Comparison of ENCODE assay signal across 27 cellular contexts in the genomic region with DNA sequence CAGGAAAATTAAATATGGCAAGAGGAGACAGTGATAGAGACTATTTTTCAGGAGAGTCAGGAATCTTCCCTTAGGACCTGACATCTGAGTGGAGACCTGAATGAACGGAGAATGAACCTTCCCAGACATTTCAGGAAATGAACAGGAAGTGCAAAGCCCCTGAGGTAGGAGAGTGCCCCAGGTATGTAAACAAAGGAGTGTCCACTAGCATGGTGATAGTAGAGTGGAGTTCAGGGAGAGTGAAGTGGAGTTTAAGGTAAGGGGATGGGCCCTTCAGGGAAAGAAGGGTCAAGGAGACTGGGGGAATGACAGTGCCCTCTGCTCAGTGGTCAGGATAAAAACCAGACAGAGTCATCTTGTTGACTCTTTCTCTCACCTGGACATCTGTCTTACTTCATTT. TPM values are rescaled to one million over a fixed set of nuclear protein-coding genes. Genes with fewer than 3 reads are reported as not detected.
"Had no signal": no experiment of that assay in that cellular context is flagged by ENCODE, and none has a peak within 500 bp of the region (broad histone marks: within the 10 kb centered on the region; RNA-seq: fewer than 3 reads in every experiment).

No MANE protein-coding gene starts in this region.

- ATAC-seq: heart right ventricle; left ventricle myocardium superior; natural killer cell treated with Interleukin-12 subunit alpha and Interleukin-12 subunit beta and Interleukin-15 and Interleukin-18, amount 100 ng/mL, for 72 hours; sciatic nerve; stimulated activated effector memory CD8-positive, alpha-beta T cell treated with anti-CD3 and anti-CD28 coated beads, Interleukin-12 subunit alpha, Interleukin-12 subunit beta, amount 100 ng/mL, for 72 hours; WTC11 had no signal

- H3K9me3 ChIP-seq: prostate gland, thoracic aorta had no signal

- H3K36me3 Mint-ChIP-seq: activated naive CD8-positive, alpha-beta T cell; natural killer cell treated with Interleukin-12 subunit alpha and Interleukin-12 subunit beta and Interleukin-15 and Interleukin-18, amount 100 ng/mL, for 72 hours; stimulated activated effector memory CD8-positive, alpha-beta T cell treated with anti-CD3 and anti-CD28 coated beads, Interleukin-12 subunit alpha, Interleukin-12 subunit beta, amount 100 ng/mL, for 72 hours had no signal

- H3K9me3 Mint-ChIP-seq: natural killer cell treated with Interleukin-12 subunit alpha and Interleukin-12 subunit beta and Interleukin-15 and Interleukin-18, amount 100 ng/mL, for 72 hours; stimulated activated effector memory CD8-positive, alpha-beta T cell treated with anti-CD3 and anti-CD28 coated beads, Interleukin-12 subunit alpha, Interleukin-12 subunit beta, amount 100 ng/mL, for 72 hours had no signal

- H3K27ac Mint-ChIP-seq: activated naive CD8-positive, alpha-beta T cell; natural killer cell treated with Interleukin-12 subunit alpha and Interleukin-12 subunit beta and Interleukin-15 and Interleukin-18, amount 100 ng/mL, for 72 hours; stimulated activated effector memory CD8-positive, alpha-beta T cell treated with anti-CD3 and anti-CD28 coated beads, Interleukin-12 subunit alpha, Interleukin-12 subunit beta, amount 100 ng/mL, for 72 hours; stimulated activated naive CD8-positive, alpha-beta T cell treated with anti-CD3 and anti-CD28 coated beads, Interleukin-15, Interleukin-2, amounts not matched to agents 100 ng/mL and 50 ng/mL, for 24 hours; WTC11 had no signal

- H3K27ac ChIP-seq: esophagus muscularis mucosa, heart right ventricle, prostate gland, skin epidermis, thoracic aorta had no signal

- DNase-seq: activated CD4-positive, alpha-beta T cell treated with anti-CD3 and anti-CD28 coated beads, Interleukin-2, amount 50 U/mL, for 4 hours; activated effector memory CD4-positive, alpha-beta T cell treated with Interleukin-2 at 50 U/mL for 16 hours; activated naive CD4-positive, alpha-beta T cell treated with Interleukin-2 at 50 U/mL for 16 hours; anterior cingulate cortex; dermis blood vessel endothelial cell; effector CD4-positive, alpha-beta T cell; foreskin melanocyte; heart right ventricle; left ventricle myocardium superior; midbrain; retina; stimulated activated CD4-positive, alpha-beta T cell treated with anti-CD3 and anti-CD28 coated beads, Interleukin-4, amount 100 ng/mL, for 24 hours; T-helper 2 cell had no signal

- H3K4me1 Mint-ChIP-seq: stimulated activated effector memory CD8-positive, alpha-beta T cell treated with anti-CD3 and anti-CD28 coated beads, Interleukin-12 subunit alpha, Interleukin-12 subunit beta, amount 100 ng/mL, for 72 hours had no signal

- H3K4me3 Mint-ChIP-seq: activated naive CD8-positive, alpha-beta T cell; natural killer cell treated with Interleukin-12 subunit alpha and Interleukin-12 subunit beta and Interleukin-15 and Interleukin-18, amount 100 ng/mL, for 72 hours; stimulated activated effector memory CD8-positive, alpha-beta T cell treated with anti-CD3 and anti-CD28 coated beads, Interleukin-12 subunit alpha, Interleukin-12 subunit beta, amount 100 ng/mL, for 72 hours; stimulated activated naive CD8-positive, alpha-beta T cell treated with anti-CD3 and anti-CD28 coated beads, Interleukin-15, Interleukin-2, amounts not matched to agents 100 ng/mL and 50 ng/mL, for 24 hours; WTC11 had no signal

- H3K36me3 ChIP-seq: esophagus muscularis mucosa, heart right ventricle, prostate gland, thoracic aorta had no signal

- H3K4me3 ChIP-seq: esophagus muscularis mucosa, heart right ventricle, prostate gland, skin epidermis, thoracic aorta had no signal

- H3K4me1 ChIP-seq: prostate gland had no signal

RNA-seq across cellular contexts. Expression of a gene that starts 19.3 kb away (rescaled TPM):
- total RNA-seq: dermis blood vessel endothelial cell; esophagus muscularis mucosa; glomerular endothelial cell; heart right ventricle; left ventricle myocardium superior; lung microvascular endothelial cell; natural killer cell treated with Interleukin-12 subunit alpha and Interleukin-12 subunit beta and Interleukin-15 and Interleukin-18, amount 100 ng/mL, for 72 hours; osteocyte; sciatic nerve; subcutaneous adipose tissue; thoracic aorta; WTC11 had no signal
- polyA plus RNA-seq: heart right ventricle had no signal

RNA-seq across cellular contexts. Expression of a gene that starts 28.8 kb away (rescaled TPM):
- total RNA-seq: dermis blood vessel endothelial cell; glomerular endothelial cell; lung microvascular endothelial cell; natural killer cell treated with Interleukin-12 subunit alpha and Interleukin-12 subunit beta and Interleukin-15 and Interleukin-18, amount 100 ng/mL, for 72 hours; thoracic aorta had no signal

RNA-seq across cellular contexts. Expression of a gene that starts 30.2 kb away (rescaled TPM):
- total RNA-seq: lung microvascular endothelial cell, osteocyte had no signal
